In the genomic region with DNA sequence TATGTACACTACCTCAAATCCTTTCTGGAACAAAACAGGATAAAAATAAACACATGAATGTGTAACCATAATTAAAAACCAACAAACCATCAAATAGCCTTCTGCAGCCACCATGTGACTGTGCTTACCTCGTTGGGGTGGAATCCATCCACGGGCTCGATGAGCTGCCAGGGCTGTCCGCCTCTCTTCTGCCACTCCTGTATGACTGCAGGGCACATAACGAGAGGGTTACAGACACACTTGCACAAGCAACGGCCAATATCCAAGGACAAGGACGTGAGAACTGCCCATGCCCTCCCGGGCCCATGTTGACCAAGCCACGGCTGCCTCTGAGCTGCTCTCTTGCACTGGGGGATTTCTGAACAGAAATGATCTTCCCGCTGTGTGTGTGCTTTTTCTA, we compare ENCODE assay signal across 29 cellular contexts.
"Had no signal": no experiment of that assay in that cellular context is flagged by ENCODE, and none has a peak within 500 bp of the region (broad histone marks: within the 10 kb centered on the region; RNA-seq: fewer than 3 reads in every experiment).

No MANE protein-coding gene starts in this region.

- H3K27ac ChIP-seq: ascending aorta, brain microvascular endothelial cell, colonic mucosa, epithelial cell of prostate, heart right ventricle, neutrophil, stomach, thyroid gland, upper lobe of left lung, vagina had no signal

- ATAC-seq: activated CD4-positive, alpha-beta T cell treated with anti-CD3 and anti-CD28 coated beads for 36 hours; heart right ventricle; left ventricle myocardium superior; naive thymus-derived CD4-positive, alpha-beta T cell; stimulated activated memory B cell treated with anti-CD40 and anti-IgM and Interleukin-4, amounts not matched to agents 10 μg/mL and 1 μg/mL and 100 μg/mL, for 72 hours had no signal

- H3K4me1 ChIP-seq: ascending aorta, colonic mucosa, heart right ventricle, thyroid gland, upper lobe of left lung, vagina had no signal

- FAIRE-seq: endometrium, small intestine had no signal

- H3K27ac Mint-ChIP-seq: activated CD4-positive, alpha-beta T cell treated with anti-CD3 and anti-CD28 coated beads for 36 hours; activated naive CD4-positive, alpha-beta T cell treated with anti-CD3 and anti-CD28 coated beads for 36 hours; activated naive CD8-positive, alpha-beta T cell treated with anti-CD3 and anti-CD28 coated beads for 36 hours; mesothelial cell of epicardium; progenitor cell of endocrine pancreas; stimulated activated memory B cell treated with anti-CD40 and anti-IgM and Interleukin-4, amounts not matched to agents 10 μg/mL and 1 μg/mL and 100 μg/mL, for 72 hours had no signal

- DNase-seq: activated CD4-positive, alpha-beta T cell treated with anti-CD3 and anti-CD28 coated beads for 36 hours; activated CD4-positive, CD25-positive, alpha-beta regulatory T cell; activated CD8-positive, alpha-beta memory T cell treated with anti-CD3 and anti-CD28 coated beads for 24 hours; activated effector memory CD4-positive, alpha-beta T cell treated with Interleukin-2 at 50 U/mL for 16 hours; activated naive CD4-positive, alpha-beta T cell treated with anti-CD3 and anti-CD28 coated beads for 36 hours; activated naive CD8-positive, alpha-beta T cell treated with anti-CD3 and anti-CD28 coated beads for 36 hours; brain microvascular endothelial cell; central memory CD4-positive, alpha-beta T cell; colonic mucosa; effector CD8-positive, alpha-beta T cell; esophagus squamous epithelium; foreskin melanocyte; heart right ventricle; left ventricle myocardium superior; naive thymus-derived CD4-positive, alpha-beta T cell; small intestine; stimulated activated CD4-positive, alpha-beta T cell treated with anti-CD3 and anti-CD28 coated beads, Interleukin-4, amount 100 ng/mL, for 4 hours; stimulated activated CD8-positive, alpha-beta memory T cell treated with anti-CD3 and anti-CD28 coated beads, Interleukin-4, amount 100 ng/mL, for 48 hours; stomach; thyroid gland; upper lobe of left lung had no signal

- H3K27me3 ChIP-seq: ascending aorta, brain microvascular endothelial cell, colonic mucosa, esophagus squamous epithelium, neutrophil, stomach, thyroid gland, upper lobe of left lung, vagina had no signal

- H3K27me3 Mint-ChIP-seq: activated CD4-positive, alpha-beta T cell treated with anti-CD3 and anti-CD28 coated beads for 36 hours; activated naive CD8-positive, alpha-beta T cell treated with anti-CD3 and anti-CD28 coated beads for 36 hours; naive thymus-derived CD4-positive, alpha-beta T cell had no signal

- H3K36me3 ChIP-seq: ascending aorta, brain microvascular endothelial cell, colonic mucosa, esophagus squamous epithelium, stomach, thyroid gland, upper lobe of left lung, vagina had no signal

- H3K4me3 Mint-ChIP-seq: activated CD4-positive, alpha-beta T cell treated with anti-CD3 and anti-CD28 coated beads for 36 hours; activated naive CD4-positive, alpha-beta T cell treated with anti-CD3 and anti-CD28 coated beads for 36 hours; activated naive CD8-positive, alpha-beta T cell treated with anti-CD3 and anti-CD28 coated beads for 36 hours; mesothelial cell of epicardium; naive thymus-derived CD4-positive, alpha-beta T cell; stimulated activated memory B cell treated with anti-CD40 and anti-IgM and Interleukin-4, amounts not matched to agents 10 μg/mL and 1 μg/mL and 100 μg/mL, for 72 hours had no signal

- H3K4me3 ChIP-seq: ascending aorta, colonic mucosa, esophagus squamous epithelium, heart right ventricle, stomach, thyroid gland, upper lobe of left lung, vagina had no signal

- H3K9me3 ChIP-seq: ascending aorta, colonic mucosa, esophagus squamous epithelium, heart right ventricle, neutrophil, stomach, thyroid gland, upper lobe of left lung, vagina had no signal

- H3K36me3 Mint-ChIP-seq: mesothelial cell of epicardium; stimulated activated memory B cell treated with anti-CD40 and anti-IgM and Interleukin-4, amounts not matched to agents 10 μg/mL and 1 μg/mL and 100 μg/mL, for 72 hours had no signal

- H3K9me3 Mint-ChIP-seq: activated naive CD4-positive, alpha-beta T cell treated with anti-CD3 and anti-CD28 coated beads for 36 hours; activated naive CD8-positive, alpha-beta T cell treated with anti-CD3 and anti-CD28 coated beads for 36 hours; mesothelial cell of epicardium; stimulated activated memory B cell treated with anti-CD40 and anti-IgM and Interleukin-4, amounts not matched to agents 10 μg/mL and 1 μg/mL and 100 μg/mL, for 72 hours had no signal
